ENCODE assay signal across 11 cellular contexts in the genomic region with DNA sequence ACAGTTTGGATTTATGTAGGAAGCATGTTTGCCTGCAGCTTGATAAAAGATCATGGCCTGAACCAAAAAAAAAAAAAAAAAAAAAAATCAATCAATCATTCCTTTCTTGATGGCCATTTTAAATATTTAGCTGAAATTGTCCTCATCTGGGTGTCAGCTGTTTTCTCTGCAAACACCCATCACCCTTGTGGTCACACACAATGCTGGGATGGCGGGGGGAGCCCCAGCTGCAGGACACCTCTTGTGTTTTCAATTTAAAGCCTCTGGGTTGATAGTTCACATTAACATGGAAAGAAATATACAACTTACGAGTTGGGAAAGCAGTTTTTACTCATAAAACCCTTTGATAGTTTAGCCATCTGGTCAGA.
DNase-seq lines count a peak whose midpoint lies in the region; ATAC-seq and TF ChIP-seq lines count a peak whose summit lies in the region.
"Had no signal": no experiment of that assay in that cellular context is flagged by ENCODE, and none has a peak within 500 bp of the region (broad histone marks: within the 10 kb centered on the region; RNA-seq: fewer than 3 reads in every experiment).

No MANE protein-coding gene starts in this region.

- H3F3A ChIP-seq in GM23338 (replicated peaks; ENCODE audit: low read depth), result no peaks in the 10 kb centered on the region

- H3K27ac Mint-ChIP-seq in GM23338 (no peak overlapping the region), neural crest cell (ENCODE audit: unreplicated experiment) (peak overlapping the region; percentile 35)
- H3K27ac Mint-ChIP-seq: stimulated activated naive B cell treated with anti-CD40 and anti-IgM and Interleukin-4, amounts not matched to agents 10 μg/mL and 1 μg/mL and 100 μg/mL, for 72 hours had no signal

- H3K36me3 ChIP-seq in GM23338 (ENCODE audit: insufficient read depth), result no peaks in the 10 kb centered on the region

- no peak overlapping the region for H3K4me2 ChIP-seq in GM23338

- H3K4me1 Mint-ChIP-seq in GM23338 (peaks cover 16% of the 10 kb centered on the region), neural crest cell (peaks cover 22% of the 10 kb centered on the region)
- H3K4me1 Mint-ChIP-seq: stimulated activated naive B cell treated with anti-CD40 and anti-IgM and Interleukin-4, amounts not matched to agents 10 μg/mL and 1 μg/mL and 100 μg/mL, for 72 hours had no signal

- no peak overlapping the region for H3K27ac ChIP-seq in GM23338 (ENCODE audit: low read depth)

- H2AFZ ChIP-seq in GM23338, result peak overlapping the region; percentile 3; the same call in 1 of the 2 replicates

- H3K79me2 ChIP-seq in GM23338 (replicated peaks; ENCODE audit: insufficient read depth), result no peaks in the 10 kb centered on the region

- in situ Hi-C loops in astrocyte of the spinal cord (cut with HindIII; ENCODE audit: low sequenced_read_pairs), result no loop called here

- H3K4me3 ChIP-seq in AG09309 (ENCODE audit: control insufficient read depth, low read depth, low read length), result no peak overlapping the region
- H3K4me3 ChIP-seq in GM23338, result no peak overlapping the region
- H3K4me3 ChIP-seq in astrocyte of the spinal cord (ENCODE audit: low read depth, low read length), result no peak overlapping the region

- no peak for ATAC-seq in GM23338
- no peak for ATAC-seq in HG03442 (IDR thresholded peaks at IDR 0.05; ENCODE audit: unreplicated experiment)
- ATAC-seq: activated CD4-positive, CD25-positive, alpha-beta regulatory T cell treated with anti-CD3 and anti-CD28 coated beads, Interleukin-2, amount 50 U/mL, for 24 hours; stimulated activated naive B cell treated with anti-CD40 and anti-IgM and Interleukin-4, amounts not matched to agents 10 μg/mL and 1 μg/mL and 100 μg/mL, for 72 hours had no signal

- no peaks in the 10 kb centered on the region for H3K27me3 ChIP-seq in GM23338 (ENCODE audit: insufficient read depth)

- H3K9me3 Mint-ChIP-seq in GM23338 (no peaks in the 10 kb centered on the region), neural crest cell (no peaks in the 10 kb centered on the region)
- H3K9me3 Mint-ChIP-seq: stimulated activated naive B cell treated with anti-CD40 and anti-IgM and Interleukin-4, amounts not matched to agents 10 μg/mL and 1 μg/mL and 100 μg/mL, for 72 hours had no signal

- H3K36me3 Mint-ChIP-seq in GM23338 (ENCODE audit: low read depth) (no peaks in the 10 kb centered on the region), neural crest cell (ENCODE audit: low read depth) (no peaks in the 10 kb centered on the region)
- H3K36me3 Mint-ChIP-seq: stimulated activated naive B cell treated with anti-CD40 and anti-IgM and Interleukin-4, amounts not matched to agents 10 μg/mL and 1 μg/mL and 100 μg/mL, for 72 hours had no signal

- no peaks in the 10 kb centered on the region for H3K9me2 ChIP-seq in GM23338 (ENCODE audit: insufficient read depth)

- H4K20me1 ChIP-seq in GM23338 (replicated peaks; ENCODE audit: insufficient read depth), result no peaks in the 10 kb centered on the region

- H3K4me1 ChIP-seq in GM23338 (ENCODE audit: insufficient read depth), result 0 out of 2 replicates have a peak, but pooled peaks cover 4% of the 10 kb centered on the region

- H3K4me3 Mint-ChIP-seq in GM23338, result no peak overlapping the region
- H3K4me3 Mint-ChIP-seq in neural crest cell, result no peak overlapping the region
- H3K4me3 Mint-ChIP-seq: stimulated activated naive B cell treated with anti-CD40 and anti-IgM and Interleukin-4, amounts not matched to agents 10 μg/mL and 1 μg/mL and 100 μg/mL, for 72 hours had no signal

- DNase-seq in AG09309 (ENCODE audit: low read depth) (peak; percentile 21), GM23338 (ENCODE audit: low spot score) (no peak), astrocyte of the spinal cord (ENCODE audit: low read depth, low spot score) (peak; percentile 6), neural crest cell (ENCODE audit: low read depth, low spot score) (no peak), NCI-H2196 treated with DMSO at 0.1 percent for 48 hours (lab: John Stamatoyannopoulos, UW; ENCODE audit: unreplicated experiment) (no peak), NCI-H1694 (lab: John Stamatoyannopoulos, UW) (no peak)
- DNase-seq: glutamatergic neuron; stimulated activated CD4-positive, alpha-beta T cell treated with anti-CD3 and anti-CD28 coated beads, Interleukin-4, amount 100 ng/mL, for 1 hour; stimulated activated naive B cell treated with anti-CD40 and anti-IgM and Interleukin-4, amounts not matched to agents 10 μg/mL and 1 μg/mL and 100 μg/mL, for 72 hours had no signal

- TF ChIP-seq CTCF in AG09309 (IDR thresholded peaks at IDR 0.05; ENCODE audit: control insufficient read depth, insufficient read depth, low read depth, low read length, missing control alignments) (no peak), GM23338 (conservative IDR thresholded peaks at IDR 0.05; ENCODE audit: low read depth in 2 of 2) (no peak), astrocyte of the spinal cord (IDR thresholded peaks at IDR 0.05; ENCODE audit: low read depth, low read length) (no peak), neural crest cell (conservative IDR thresholded peaks at IDR 0.05) (no peak)

- peaks cover 6% of the 10 kb centered on the region for H3K27me3 Mint-ChIP-seq in GM23338 (ENCODE audit: insufficient read depth, low read depth, poor library complexity)
- H3K27me3 Mint-ChIP-seq in neural crest cell (ENCODE audit: low read depth), result no peaks in the 10 kb centered on the region

TF ChIP-seq in GM23338, 12 proteins besides CTCF, POLR2A, EP300 and RAD21 (continues in another document):
- no peak for TF ChIP-seq REST (IDR thresholded peaks at IDR 0.05; ENCODE audit: unreplicated experiment)

Comparison
In these comparisons a context has a peak if more than half of its experiments do, and no peak if none do; other contexts are left out.
1. DNase-seq: peak in AG09309 (single experiment) and astrocyte of the spinal cord (single experiment); none in GM23338 (single experiment), neural crest cell (single experiment), NCI-H2196 treated with DMSO at 0.1 percent for 48 hours (single experiment) and NCI-H1694 (single experiment).